In the genomic region with DNA sequence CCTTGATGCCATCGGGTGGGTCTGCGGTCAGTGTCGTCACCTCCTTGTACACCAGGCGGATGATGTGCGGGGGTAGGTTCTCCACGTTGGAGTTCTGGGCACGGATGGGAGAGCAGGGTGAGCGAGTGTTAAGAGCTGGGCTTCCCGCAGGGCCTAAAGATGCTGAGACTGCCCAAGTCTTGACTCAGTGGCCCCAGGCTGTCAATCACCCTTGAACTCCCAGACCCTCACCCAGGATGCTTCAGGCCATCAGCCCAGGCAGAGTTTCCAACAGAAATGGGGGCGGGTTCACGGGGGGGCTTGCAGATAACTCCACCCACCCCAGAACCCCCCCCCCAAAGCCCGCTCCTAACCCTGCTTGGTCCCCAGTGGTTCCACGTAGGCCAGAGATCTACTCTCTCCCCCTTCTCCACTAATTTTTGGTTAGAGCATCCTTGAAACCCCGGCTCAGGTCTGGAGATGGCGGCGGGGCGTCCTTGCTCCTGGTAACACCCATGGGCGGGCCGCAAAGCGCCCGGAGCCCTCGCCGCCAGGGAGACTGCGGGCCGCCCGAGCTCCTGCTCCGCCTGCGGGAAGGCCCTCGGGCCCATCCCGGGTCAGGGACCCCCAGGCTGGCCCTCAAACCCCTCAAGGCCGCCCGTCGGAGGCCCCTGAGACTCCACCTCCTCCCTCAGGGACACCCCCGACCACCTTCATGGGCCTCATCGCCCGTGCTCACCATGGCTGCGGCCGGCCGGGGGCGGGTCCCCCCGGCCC, we compare ENCODE assay signal across 8 cellular contexts. TPM values are rescaled to one million over a fixed set of nuclear protein-coding genes. Genes with fewer than 3 reads are reported as not detected.
A peak's percentile ranks its signal among the peaks of the same experiment; 100 is the strongest.
DNase-seq lines count a peak whose midpoint lies in the region; ATAC-seq and TF ChIP-seq lines count a peak whose summit lies in the region.

No MANE protein-coding gene starts in this region.

- no peak for TF ChIP-seq CTCF in WERI-Rb-1 (IDR thresholded peaks at IDR 0.05; ENCODE audit: low read depth, low read length)

- CTCF ChIA-PET in activated CD4-positive, alpha-beta T cell treated with anti-CD3 and anti-CD28 coated beads for 36 hours (lab: Charles Lee): interaction anchor here (0.7 to 1.0 kb wide), 3 partner anchors 13 to 225 kb away, joined by 3 to 5 read pairs (median 3); no protein-coding TSS in a partner anchor

- intact Hi-C loops in activated CD4-positive, alpha-beta T cell treated with anti-CD3 and anti-CD28 coated beads for 36 hours (cut with DNase I, micrococcal nuclease): loop anchor here in 1 of 2 experiments (5.0 kb wide), 1 partner anchor 45 kb away; no protein-coding TSS in a partner anchor

- H3K27ac Mint-ChIP-seq in activated CD4-positive, alpha-beta T cell treated with anti-CD3 and anti-CD28 coated beads for 36 hours: peak overlapping the region; percentile 85
- peak overlapping the region; percentile 74 to 100 (median 85) for H3K27ac Mint-ChIP-seq in naive thymus-derived CD8-positive, alpha-beta T cell

- peaks cover 52% of the 10 kb centered on the region for H3K36me3 ChIP-seq in WERI-Rb-1

- peaks cover 12% of the 10 kb centered on the region for H3K9me3 ChIP-seq in WERI-Rb-1 (ENCODE audit: severe bottlenecking)

- peaks cover 24% of the 10 kb centered on the region for H3K4me1 Mint-ChIP-seq in activated CD4-positive, alpha-beta T cell treated with anti-CD3 and anti-CD28 coated beads for 36 hours
- H3K4me1 Mint-ChIP-seq in naive thymus-derived CD8-positive, alpha-beta T cell: peaks cover 20 to 39% (median 30%) of the 10 kb centered on the region in 4 donors

- H3K27me3 ChIP-seq in WERI-Rb-1 (ENCODE audit: insufficient read depth, low read depth, severe bottlenecking): no peaks in the 10 kb centered on the region

- peaks cover 50% of the 10 kb centered on the region for H3K36me3 Mint-ChIP-seq in activated CD4-positive, alpha-beta T cell treated with anti-CD3 and anti-CD28 coated beads for 36 hours (ENCODE audit: low read depth)
- peaks cover 7 to 35% (median 16%) of the 10 kb centered on the region in 3 donors for H3K36me3 Mint-ChIP-seq in naive thymus-derived CD8-positive, alpha-beta T cell

- peak; percentile 2 for ATAC-seq in activated CD4-positive, alpha-beta T cell treated with anti-CD3 and anti-CD28 coated beads for 36 hours
- peak; percentile 23 for ATAC-seq in HG03095 (IDR thresholded peaks at IDR 0.05; ENCODE audit: unreplicated experiment)
- ATAC-seq in naive thymus-derived CD8-positive, alpha-beta T cell: peak; percentile 0
- no peak for ATAC-seq in HG02938 (IDR thresholded peaks at IDR 0.05; ENCODE audit: unreplicated experiment)

- peak; percentile 53 for DNase-seq in activated CD4-positive, alpha-beta T cell treated with anti-CD3 and anti-CD28 coated beads for 36 hours
- no peak for DNase-seq in activated CD4-positive, alpha-beta T cell treated with anti-CD3 and anti-CD28 coated beads for 1 hour
- no peak for DNase-seq in WERI-Rb-1
- DNase-seq in epithelial cell of prostate (ENCODE audit: low read depth, low spot score): no peak
- peak in 2 of 10 donors; percentile 27 to 71 for DNase-seq in naive thymus-derived CD8-positive, alpha-beta T cell
- DNase-seq in hippocampal formation (lab: John Stamatoyannopoulos, UW): no peak

- H3K27me3 Mint-ChIP-seq in activated CD4-positive, alpha-beta T cell treated with anti-CD3 and anti-CD28 coated beads for 36 hours: no peaks in the 10 kb centered on the region
- peaks cover 0 to 3% (median 0%) of the 10 kb centered on the region in 5 donors for H3K27me3 Mint-ChIP-seq in naive thymus-derived CD8-positive, alpha-beta T cell

- H3K9me3 Mint-ChIP-seq in activated CD4-positive, alpha-beta T cell treated with anti-CD3 and anti-CD28 coated beads for 36 hours (ENCODE audit: low read depth): peaks cover 4% of the 10 kb centered on the region
- peaks cover 0 to 12% (median 0%) of the 10 kb centered on the region in 9 donors for H3K9me3 Mint-ChIP-seq in naive thymus-derived CD8-positive, alpha-beta T cell

- POLR2A ChIA-PET in activated CD4-positive, alpha-beta T cell treated with anti-CD3 and anti-CD28 coated beads for 36 hours (lab: Charles Lee): interaction anchor here (0.5 to 4.4 kb wide), 14 partner anchors 8 to 289 kb away, joined by 3 to 41 read pairs (median 4); a partner anchor contains a TSS
- POLR2A ChIA-PET in naive thymus-derived CD8-positive, alpha-beta T cell (lab: Charles Lee): interaction anchor here (1.0 to 10.0 kb wide), 17 partner anchors 9 to 290 kb away, joined by 3 to 181 read pairs (median 6); a partner anchor contains a TSS

- H3K4me3 ChIP-seq in WERI-Rb-1 (ENCODE audit: low read depth, low read length): peak overlapping the region; percentile 94

- peak overlapping the region; percentile 90 for H3K4me3 Mint-ChIP-seq in activated CD4-positive, alpha-beta T cell treated with anti-CD3 and anti-CD28 coated beads for 36 hours
- H3K4me3 Mint-ChIP-seq in naive thymus-derived CD8-positive, alpha-beta T cell: peak overlapping the region; percentile 73 to 98 (median 80)

- H3K27ac ChIP-seq in WERI-Rb-1 (peak overlapping the region; percentile 100), epithelial cell of prostate (peak overlapping the region; percentile 83)

RNA-seq across cellular contexts. Expression of a gene that starts 0.5 kb away (rescaled TPM):
- 100 to 1,000 TPM; 228 to 342 TPM for total RNA-seq in activated CD4-positive, alpha-beta T cell treated with anti-CD3 and anti-CD28 coated beads for 36 hours
- total RNA-seq in naive thymus-derived CD8-positive, alpha-beta T cell: 10 to 100 TPM; 18.1 to 20.2 TPM
- polyA plus RNA-seq in naive thymus-derived CD8-positive, alpha-beta T cell: 10 to 100 TPM; 18.6 to 25.8 (median 24.5) TPM

RNA-seq across cellular contexts. Expression of a gene that starts 21.3 kb away (rescaled TPM):
- 1,000 to 10,000 TPM; 2,751 to 4,078 TPM for total RNA-seq in activated CD4-positive, alpha-beta T cell treated with anti-CD3 and anti-CD28 coated beads for 36 hours
- 1,000 to 10,000 TPM; 2,967 to 2,995 TPM for total RNA-seq in naive thymus-derived CD8-positive, alpha-beta T cell
- polyA plus RNA-seq in naive thymus-derived CD8-positive, alpha-beta T cell: 1,000 to 10,000 TPM in 1 of 3 donors, 100 to 1,000 TPM in 2; 559 to 1,017 (median 787) TPM

RNA-seq across cellular contexts. Expression of a gene that starts 23.0 kb away (rescaled TPM):
- 1 to 10 TPM; 5.9 to 6.3 TPM for total RNA-seq in activated CD4-positive, alpha-beta T cell treated with anti-CD3 and anti-CD28 coated beads for 36 hours
- total RNA-seq in naive thymus-derived CD8-positive, alpha-beta T cell: 10 to 100 TPM in 1 of 2 experiments, 1 to 10 TPM in 1; 10.0 to 10.2 TPM
- polyA plus RNA-seq in naive thymus-derived CD8-positive, alpha-beta T cell: 1 to 10 TPM; 1.1 to 1.5 (median 1.3) TPM

RNA-seq across cellular contexts. Expression of a gene that starts 30.4 kb away (rescaled TPM):
- not detected for total RNA-seq in activated CD4-positive, alpha-beta T cell treated with anti-CD3 and anti-CD28 coated beads for 36 hours
- not detected for total RNA-seq in naive thymus-derived CD8-positive, alpha-beta T cell
- polyA plus RNA-seq in naive thymus-derived CD8-positive, alpha-beta T cell: not detected

RNA-seq across cellular contexts. Expression of a gene that starts 36.1 kb away (rescaled TPM):
- total RNA-seq in activated CD4-positive, alpha-beta T cell treated with anti-CD3 and anti-CD28 coated beads for 36 hours: not detected
- not detected for total RNA-seq in naive thymus-derived CD8-positive, alpha-beta T cell
- not detected for polyA plus RNA-seq in naive thymus-derived CD8-positive, alpha-beta T cell

Comparison
In these comparisons a context has a peak if more than half of its experiments do, and no peak if none do; other contexts are left out.
1. RNA of a gene that starts 0.5 kb away (total RNA-seq): 228 to 342 TPM in activated CD4-positive, alpha-beta T cell treated with anti-CD3 and anti-CD28 coated beads for 36 hours; 18.1 to 20.2 TPM in naive thymus-derived CD8-positive, alpha-beta T cell; every median in the first group is over 10 times any median in the second.